Comparison of ENCODE assay signal across 7 cellular contexts in the genomic region with DNA sequence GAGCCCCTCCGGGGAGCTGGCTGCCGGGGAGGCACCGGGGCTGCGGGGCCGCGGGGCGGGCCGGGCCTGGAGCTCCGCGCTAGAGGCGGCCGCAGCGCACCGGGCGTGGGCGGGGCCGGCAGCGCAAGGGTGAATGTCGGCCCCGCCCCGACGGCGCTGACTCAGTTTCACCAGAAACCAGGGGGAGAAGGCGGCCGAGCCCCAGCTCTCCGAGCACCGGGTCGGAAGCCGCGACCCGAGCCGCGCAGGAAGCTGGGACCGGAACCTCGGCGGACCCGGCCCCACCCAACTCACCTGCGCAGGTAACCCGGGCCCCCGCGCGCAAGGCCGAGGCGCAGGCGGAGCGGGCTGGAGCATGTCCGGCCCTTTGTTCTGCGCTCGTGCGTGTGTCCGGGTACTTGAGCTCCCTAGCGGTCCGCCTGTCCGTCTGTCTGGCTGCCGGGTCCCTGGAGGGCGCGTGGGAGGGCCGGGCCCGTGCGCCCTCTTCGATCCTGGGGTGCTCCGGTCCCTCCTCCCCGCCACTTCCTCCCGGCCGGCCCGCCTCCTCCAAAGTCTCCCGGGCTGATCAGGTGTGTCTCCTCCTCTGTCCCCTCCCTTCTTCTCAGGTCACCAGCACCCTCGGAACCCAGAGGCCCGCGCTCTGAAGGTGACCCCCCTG. TPM values are rescaled to one million over a fixed set of nuclear protein-coding genes. Genes with fewer than 3 reads are reported as not detected.
DNase-seq lines count a peak whose midpoint lies in the region; ATAC-seq and TF ChIP-seq lines count a peak whose summit lies in the region.

A gene with protein sequence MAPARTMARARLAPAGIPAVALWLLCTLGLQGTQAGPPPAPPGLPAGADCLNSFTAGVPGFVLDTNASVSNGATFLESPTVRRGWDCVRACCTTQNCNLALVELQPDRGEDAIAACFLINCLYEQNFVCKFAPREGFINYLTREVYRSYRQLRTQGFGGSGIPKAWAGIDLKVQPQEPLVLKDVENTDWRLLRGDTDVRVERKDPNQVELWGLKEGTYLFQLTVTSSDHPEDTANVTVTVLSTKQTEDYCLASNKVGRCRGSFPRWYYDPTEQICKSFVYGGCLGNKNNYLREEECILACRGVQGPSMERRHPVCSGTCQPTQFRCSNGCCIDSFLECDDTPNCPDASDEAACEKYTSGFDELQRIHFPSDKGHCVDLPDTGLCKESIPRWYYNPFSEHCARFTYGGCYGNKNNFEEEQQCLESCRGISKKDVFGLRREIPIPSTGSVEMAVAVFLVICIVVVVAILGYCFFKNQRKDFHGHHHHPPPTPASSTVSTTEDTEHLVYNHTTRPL (plus strand): TSS at position 164 of the 658 bp plus-strand sequence. CDS start 507 bp downstream, outside the sequence.

- peak; percentile 53 for ATAC-seq in WTC11

- peak within 1 kb of the TSS; percentile 93 for H3K4me3 Mint-ChIP-seq in WTC11

- no peaks in the 10 kb centered on the region for H3K4me1 ChIP-seq in colonic mucosa

- peaks cover 41% of the 10 kb centered on the region for H3K4me1 Mint-ChIP-seq in WTC11

- H3K4me3 ChIP-seq in HL-60 (replicated peaks; ENCODE audit: insufficient read depth, low read length) (peak within 1 kb of the TSS; percentile 45), colonic mucosa (peak within 1 kb of the TSS; percentile 81)

- peak within 1 kb of the TSS; percentile 77 to 94 for H3K9ac ChIP-seq in colonic mucosa (ENCODE audit: low read depth in 2 of 2, low read length in 2 of 2)

- H3K27ac Mint-ChIP-seq in WTC11: peak within 1 kb of the TSS; percentile 94

- intact Hi-C loops in colonic mucosa (cut with DNase I): no loop called here

- no peaks in the 10 kb centered on the region for H3K36me3 ChIP-seq in colonic mucosa

- H3K36me3 Mint-ChIP-seq in WTC11: peaks cover 9% of the 10 kb centered on the region

- H3K27me3 ChIP-seq in HL-60 (ENCODE audit: insufficient read depth, poor library complexity, severe bottlenecking) (peaks cover 4% of the 10 kb centered on the region), colonic mucosa (no peaks in the 10 kb centered on the region)

- H3K9me3 Mint-ChIP-seq in WTC11: no peaks in the 10 kb centered on the region

- TF ChIP-seq CTCF in HL-60 (IDR thresholded peaks at IDR 0.05; ENCODE audit: insufficient read depth, low read length) (no peak), WTC11 (IDR thresholded peaks at IDR 0.05) (no peak), colonic mucosa (IDR thresholded peaks at IDR 0.05) (no peak)

- POLR2A ChIA-PET in WTC11 (lab: Charles Lee): interaction anchor here (1.0 to 2.6 kb wide), 9 partner anchors 13 to 109 kb away, joined by 3 to 15 read pairs (median 8); a partner anchor contains a TSS

- no peaks in the 10 kb centered on the region; the same call in 1 of the 2 replicates for H3K27me3 Mint-ChIP-seq in WTC11 (ENCODE audit: low read depth)

- H3K27ac ChIP-seq in HL-60 (replicated peaks) (peak within 1 kb of the TSS; percentile 48), colonic mucosa (peak within 1 kb of the TSS; percentile 96)

- CTCF ChIA-PET in WTC11 (lab: Charles Lee): interaction anchor here (0.6 to 9.6 kb wide), 19 partner anchors 11 to 109 kb away, joined by 3 to 177 read pairs (median 4); a partner anchor contains a TSS

- DNase-seq in HL-60 (ENCODE audit: low read depth in 1 of 2, low spot score in 1 of 2) (peak in 1 of 2 experiments; percentile 40), WTC11 (ENCODE audit: low spot score) (peak; percentile 63), colonic mucosa (peak; percentile 82), mucosa of gallbladder (ENCODE audit: low spot score) (peak; percentile 71), cortex of kidney (lab: John Stamatoyannopoulos, UW) (no peak), NCI-H2227 (lab: John Stamatoyannopoulos, UW; ENCODE audit: unreplicated experiment) (no peak)
- peak; percentile 60 to 77 for DNase-seq in stimulated activated CD8-positive, alpha-beta memory T cell treated with anti-CD3 and anti-CD28 coated beads, Interleukin-7, amount 100 ng/mL, for 4 hours (ENCODE audit: low read depth in 2 of 2)

- H3K9me3 ChIP-seq in colonic mucosa: no peaks in the 10 kb centered on the region

TF ChIP-seq in WTC11, 78 proteins besides CTCF, POLR2A, EP300 and RAD21 (continues in another document):
- peak; percentile 73; the same call in 1 of the 2 replicates for TF ChIP-seq TP53 (CRISPR knock-in tag; IDR thresholded peaks at IDR 0.05)
- peak; percentile 60; the same call in 1 of the 2 replicates for TF ChIP-seq FOXP1 (CRISPR knock-in tag; IDR thresholded peaks at IDR 0.05; ENCODE audit: borderline replicate concordance)
- TF ChIP-seq, protein P1, sequence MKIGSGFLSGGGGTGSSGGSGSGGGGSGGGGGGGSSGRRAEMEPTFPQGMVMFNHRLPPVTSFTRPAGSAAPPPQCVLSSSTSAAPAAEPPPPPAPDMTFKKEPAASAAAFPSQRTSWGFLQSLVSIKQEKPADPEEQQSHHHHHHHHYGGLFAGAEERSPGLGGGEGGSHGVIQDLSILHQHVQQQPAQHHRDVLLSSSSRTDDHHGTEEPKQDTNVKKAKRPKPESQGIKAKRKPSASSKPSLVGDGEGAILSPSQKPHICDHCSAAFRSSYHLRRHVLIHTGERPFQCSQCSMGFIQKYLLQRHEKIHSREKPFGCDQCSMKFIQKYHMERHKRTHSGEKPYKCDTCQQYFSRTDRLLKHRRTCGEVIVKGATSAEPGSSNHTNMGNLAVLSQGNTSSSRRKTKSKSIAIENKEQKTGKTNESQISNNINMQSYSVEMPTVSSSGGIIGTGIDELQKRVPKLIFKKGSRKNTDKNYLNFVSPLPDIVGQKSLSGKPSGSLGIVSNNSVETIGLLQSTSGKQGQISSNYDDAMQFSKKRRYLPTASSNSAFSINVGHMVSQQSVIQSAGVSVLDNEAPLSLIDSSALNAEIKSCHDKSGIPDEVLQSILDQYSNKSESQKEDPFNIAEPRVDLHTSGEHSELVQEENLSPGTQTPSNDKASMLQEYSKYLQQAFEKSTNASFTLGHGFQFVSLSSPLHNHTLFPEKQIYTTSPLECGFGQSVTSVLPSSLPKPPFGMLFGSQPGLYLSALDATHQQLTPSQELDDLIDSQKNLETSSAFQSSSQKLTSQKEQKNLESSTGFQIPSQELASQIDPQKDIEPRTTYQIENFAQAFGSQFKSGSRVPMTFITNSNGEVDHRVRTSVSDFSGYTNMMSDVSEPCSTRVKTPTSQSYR (CRISPR knock-in tag; IDR thresholded peaks at IDR 0.05): no peak
- TF ChIP-seq ZNF121 (CRISPR knock-in tag; IDR thresholded peaks at IDR 0.05): no peak
- TF ChIP-seq JUN (CRISPR knock-in tag; IDR thresholded peaks at IDR 0.05): peak; percentile 59; the same call in 1 of the 2 replicates
- peak; percentile 86; the same call in 1 of the 2 replicates for TF ChIP-seq ELF4 (CRISPR knock-in tag; IDR thresholded peaks at IDR 0.05; ENCODE audit: low read depth)
- no peak for TF ChIP-seq NR1H2 (CRISPR knock-in tag; IDR thresholded peaks at IDR 0.05)
- TF ChIP-seq ATF1 (CRISPR knock-in tag; IDR thresholded peaks at IDR 0.05): no peak
- TF ChIP-seq MYBL2 (CRISPR knock-in tag; IDR thresholded peaks at IDR 0.05): no peak
- no peak for TF ChIP-seq ESRRA (CRISPR knock-in tag; IDR thresholded peaks at IDR 0.05; ENCODE audit: borderline replicate concordance)
- TF ChIP-seq, protein P2, sequence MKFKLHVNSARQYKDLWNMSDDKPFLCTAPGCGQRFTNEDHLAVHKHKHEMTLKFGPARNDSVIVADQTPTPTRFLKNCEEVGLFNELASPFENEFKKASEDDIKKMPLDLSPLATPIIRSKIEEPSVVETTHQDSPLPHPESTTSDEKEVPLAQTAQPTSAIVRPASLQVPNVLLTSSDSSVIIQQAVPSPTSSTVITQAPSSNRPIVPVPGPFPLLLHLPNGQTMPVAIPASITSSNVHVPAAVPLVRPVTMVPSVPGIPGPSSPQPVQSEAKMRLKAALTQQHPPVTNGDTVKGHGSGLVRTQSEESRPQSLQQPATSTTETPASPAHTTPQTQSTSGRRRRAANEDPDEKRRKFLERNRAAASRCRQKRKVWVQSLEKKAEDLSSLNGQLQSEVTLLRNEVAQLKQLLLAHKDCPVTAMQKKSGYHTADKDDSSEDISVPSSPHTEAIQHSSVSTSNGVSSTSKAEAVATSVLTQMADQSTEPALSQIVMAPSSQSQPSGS (CRISPR knock-in tag; IDR thresholded peaks at IDR 0.05; ENCODE audit: borderline replicate concordance, low read depth): 0 out of 2 replicates have a peak, but pooled peaks have one; percentile 37
- TF ChIP-seq, protein P3, sequence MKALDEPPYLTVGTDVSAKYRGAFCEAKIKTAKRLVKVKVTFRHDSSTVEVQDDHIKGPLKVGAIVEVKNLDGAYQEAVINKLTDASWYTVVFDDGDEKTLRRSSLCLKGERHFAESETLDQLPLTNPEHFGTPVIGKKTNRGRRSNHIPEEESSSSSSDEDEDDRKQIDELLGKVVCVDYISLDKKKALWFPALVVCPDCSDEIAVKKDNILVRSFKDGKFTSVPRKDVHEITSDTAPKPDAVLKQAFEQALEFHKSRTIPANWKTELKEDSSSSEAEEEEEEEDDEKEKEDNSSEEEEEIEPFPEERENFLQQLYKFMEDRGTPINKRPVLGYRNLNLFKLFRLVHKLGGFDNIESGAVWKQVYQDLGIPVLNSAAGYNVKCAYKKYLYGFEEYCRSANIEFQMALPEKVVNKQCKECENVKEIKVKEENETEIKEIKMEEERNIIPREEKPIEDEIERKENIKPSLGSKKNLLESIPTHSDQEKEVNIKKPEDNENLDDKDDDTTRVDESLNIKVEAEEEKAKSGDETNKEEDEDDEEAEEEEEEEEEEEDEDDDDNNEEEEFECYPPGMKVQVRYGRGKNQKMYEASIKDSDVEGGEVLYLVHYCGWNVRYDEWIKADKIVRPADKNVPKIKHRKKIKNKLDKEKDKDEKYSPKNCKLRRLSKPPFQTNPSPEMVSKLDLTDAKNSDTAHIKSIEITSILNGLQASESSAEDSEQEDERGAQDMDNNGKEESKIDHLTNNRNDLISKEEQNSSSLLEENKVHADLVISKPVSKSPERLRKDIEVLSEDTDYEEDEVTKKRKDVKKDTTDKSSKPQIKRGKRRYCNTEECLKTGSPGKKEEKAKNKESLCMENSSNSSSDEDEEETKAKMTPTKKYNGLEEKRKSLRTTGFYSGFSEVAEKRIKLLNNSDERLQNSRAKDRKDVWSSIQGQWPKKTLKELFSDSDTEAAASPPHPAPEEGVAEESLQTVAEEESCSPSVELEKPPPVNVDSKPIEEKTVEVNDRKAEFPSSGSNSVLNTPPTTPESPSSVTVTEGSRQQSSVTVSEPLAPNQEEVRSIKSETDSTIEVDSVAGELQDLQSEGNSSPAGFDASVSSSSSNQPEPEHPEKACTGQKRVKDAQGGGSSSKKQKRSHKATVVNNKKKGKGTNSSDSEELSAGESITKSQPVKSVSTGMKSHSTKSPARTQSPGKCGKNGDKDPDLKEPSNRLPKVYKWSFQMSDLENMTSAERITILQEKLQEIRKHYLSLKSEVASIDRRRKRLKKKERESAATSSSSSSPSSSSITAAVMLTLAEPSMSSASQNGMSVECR (CRISPR knock-in tag; IDR thresholded peaks at IDR 0.05; ENCODE audit: borderline replicate concordance): peak; percentile 43; the same call in 1 of the 2 replicates

RNA-seq across cellular contexts. Expression of the gene that starts here (rescaled TPM):
- 140 to 153 TPM (median 144 TPM) in 3 replicates for total RNA-seq in WTC11 (2021)
- total RNA-seq in colonic mucosa: 100 to 1,000 TPM; 280 to 330 TPM
- 232 TPM for total RNA-seq in mucosa of gallbladder

Comparison
In these comparisons a context has a peak if more than half of its experiments do, and no peak if none do; other contexts are left out.
1. DNase-seq: peak in WTC11 (single experiment), colonic mucosa (single experiment), mucosa of gallbladder (single experiment) and stimulated activated CD8-positive, alpha-beta memory T cell treated with anti-CD3 and anti-CD28 coated beads, Interleukin-7, amount 100 ng/mL, for 4 hours (2 of 2); none in cortex of kidney (single experiment) and NCI-H2227 (single experiment).